In the genomic region with DNA sequence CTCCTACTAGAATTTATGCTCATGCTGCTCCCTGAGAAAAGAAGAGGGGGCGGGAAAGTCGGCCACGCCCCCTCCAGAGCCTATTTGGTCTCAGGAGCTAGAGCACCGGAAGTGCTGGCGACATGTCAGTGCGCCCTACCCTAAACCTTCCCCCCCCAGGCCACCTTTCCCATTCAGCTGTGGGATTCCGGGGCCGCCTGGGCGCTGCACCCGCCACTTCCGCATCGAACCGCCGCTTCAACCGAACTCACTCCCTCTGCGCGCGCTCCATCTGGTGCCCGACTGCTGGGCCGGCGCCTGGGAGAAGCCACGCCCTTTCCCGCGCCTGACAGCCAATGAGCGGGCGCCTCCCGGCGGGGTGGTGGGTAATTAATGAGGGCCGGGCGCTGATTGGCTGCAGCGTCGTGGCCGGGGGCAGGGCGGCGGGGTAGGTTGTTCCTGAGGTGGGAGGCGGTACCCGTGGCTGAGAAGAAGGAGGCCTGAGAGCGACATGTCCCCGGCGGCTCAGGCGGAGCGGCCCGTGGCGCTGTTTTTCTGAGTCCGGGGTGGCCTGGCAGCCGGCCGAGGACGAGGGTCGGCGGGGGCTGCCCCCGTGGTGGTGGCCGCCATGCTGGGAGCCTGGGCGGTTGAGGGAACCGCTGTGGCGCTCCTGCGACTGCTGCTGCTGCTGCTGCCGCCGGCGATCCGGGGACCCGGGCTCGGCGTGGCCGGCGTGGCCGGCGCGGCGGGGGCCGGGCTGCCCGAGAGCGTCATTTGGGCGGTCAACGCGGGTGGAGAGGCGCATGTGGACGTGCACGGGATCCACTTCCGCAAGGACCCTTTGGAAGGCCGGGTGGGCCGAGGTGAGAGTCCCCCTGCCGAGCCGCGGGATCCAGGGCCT, we compare ENCODE assay signal across 1 cellular context.
TF ChIP-seq lines count a peak whose summit lies in the region.

Gene MLEC (plus strand): TSS at position 460 of the 880 bp plus-strand sequence. CDS start 148 bp downstream, at position 608.

TF ChIP-seq in WTC11, 78 proteins besides CTCF, POLR2A, EP300 and RAD21 (continued from another document and continues in another):
- TF ChIP-seq ARID4B (CRISPR knock-in tag; IDR thresholded peaks at IDR 0.05; ENCODE audit: borderline replicate concordance) = no peak
- TF ChIP-seq, protein P1, sequence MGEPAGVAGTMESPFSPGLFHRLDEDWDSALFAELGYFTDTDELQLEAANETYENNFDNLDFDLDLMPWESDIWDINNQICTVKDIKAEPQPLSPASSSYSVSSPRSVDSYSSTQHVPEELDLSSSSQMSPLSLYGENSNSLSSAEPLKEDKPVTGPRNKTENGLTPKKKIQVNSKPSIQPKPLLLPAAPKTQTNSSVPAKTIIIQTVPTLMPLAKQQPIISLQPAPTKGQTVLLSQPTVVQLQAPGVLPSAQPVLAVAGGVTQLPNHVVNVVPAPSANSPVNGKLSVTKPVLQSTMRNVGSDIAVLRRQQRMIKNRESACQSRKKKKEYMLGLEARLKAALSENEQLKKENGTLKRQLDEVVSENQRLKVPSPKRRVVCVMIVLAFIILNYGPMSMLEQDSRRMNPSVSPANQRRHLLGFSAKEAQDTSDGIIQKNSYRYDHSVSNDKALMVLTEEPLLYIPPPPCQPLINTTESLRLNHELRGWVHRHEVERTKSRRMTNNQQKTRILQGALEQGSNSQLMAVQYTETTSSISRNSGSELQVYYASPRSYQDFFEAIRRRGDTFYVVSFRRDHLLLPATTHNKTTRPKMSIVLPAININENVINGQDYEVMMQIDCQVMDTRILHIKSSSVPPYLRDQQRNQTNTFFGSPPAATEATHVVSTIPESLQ (CRISPR knock-in tag; IDR thresholded peaks at IDR 0.05) = no peak
- TF ChIP-seq, protein P2, sequence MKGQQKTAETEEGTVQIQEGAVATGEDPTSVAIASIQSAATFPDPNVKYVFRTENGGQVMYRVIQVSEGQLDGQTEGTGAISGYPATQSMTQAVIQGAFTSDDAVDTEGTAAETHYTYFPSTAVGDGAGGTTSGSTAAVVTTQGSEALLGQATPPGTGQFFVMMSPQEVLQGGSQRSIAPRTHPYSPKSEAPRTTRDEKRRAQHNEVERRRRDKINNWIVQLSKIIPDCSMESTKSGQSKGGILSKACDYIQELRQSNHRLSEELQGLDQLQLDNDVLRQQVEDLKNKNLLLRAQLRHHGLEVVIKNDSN (CRISPR knock-in tag; IDR thresholded peaks at IDR 0.05) = no peak
- TF ChIP-seq KAT7 (CRISPR knock-in tag; IDR thresholded peaks at IDR 0.05; ENCODE audit: borderline replicate concordance) = peak; percentile 76; the same call in 1 of the 2 replicates
- no peak for TF ChIP-seq NR1H2 (CRISPR knock-in tag; IDR thresholded peaks at IDR 0.05)
- 0 out of 2 replicates have a peak, but pooled peaks have one; percentile 29 for TF ChIP-seq ELF4 (CRISPR knock-in tag; IDR thresholded peaks at IDR 0.05; ENCODE audit: low read depth)
- peak; percentile 57; the same call in 1 of the 2 replicates for TF ChIP-seq FOXK1 (CRISPR knock-in tag; IDR thresholded peaks at IDR 0.05)
- TF ChIP-seq ERG (CRISPR knock-in tag; IDR thresholded peaks at IDR 0.05) = no peak
- TF ChIP-seq ZNF671 (CRISPR knock-in tag; IDR thresholded peaks at IDR 0.05) = no peak
- 0 out of 2 replicates have a peak, but pooled peaks have one; percentile 59 for TF ChIP-seq NR3C1 (CRISPR knock-in tag; conservative IDR thresholded peaks at IDR 0.05; ENCODE audit: low read depth)
- TF ChIP-seq ZNF121 (CRISPR knock-in tag; IDR thresholded peaks at IDR 0.05) = no peak
- TF ChIP-seq, protein P3, sequence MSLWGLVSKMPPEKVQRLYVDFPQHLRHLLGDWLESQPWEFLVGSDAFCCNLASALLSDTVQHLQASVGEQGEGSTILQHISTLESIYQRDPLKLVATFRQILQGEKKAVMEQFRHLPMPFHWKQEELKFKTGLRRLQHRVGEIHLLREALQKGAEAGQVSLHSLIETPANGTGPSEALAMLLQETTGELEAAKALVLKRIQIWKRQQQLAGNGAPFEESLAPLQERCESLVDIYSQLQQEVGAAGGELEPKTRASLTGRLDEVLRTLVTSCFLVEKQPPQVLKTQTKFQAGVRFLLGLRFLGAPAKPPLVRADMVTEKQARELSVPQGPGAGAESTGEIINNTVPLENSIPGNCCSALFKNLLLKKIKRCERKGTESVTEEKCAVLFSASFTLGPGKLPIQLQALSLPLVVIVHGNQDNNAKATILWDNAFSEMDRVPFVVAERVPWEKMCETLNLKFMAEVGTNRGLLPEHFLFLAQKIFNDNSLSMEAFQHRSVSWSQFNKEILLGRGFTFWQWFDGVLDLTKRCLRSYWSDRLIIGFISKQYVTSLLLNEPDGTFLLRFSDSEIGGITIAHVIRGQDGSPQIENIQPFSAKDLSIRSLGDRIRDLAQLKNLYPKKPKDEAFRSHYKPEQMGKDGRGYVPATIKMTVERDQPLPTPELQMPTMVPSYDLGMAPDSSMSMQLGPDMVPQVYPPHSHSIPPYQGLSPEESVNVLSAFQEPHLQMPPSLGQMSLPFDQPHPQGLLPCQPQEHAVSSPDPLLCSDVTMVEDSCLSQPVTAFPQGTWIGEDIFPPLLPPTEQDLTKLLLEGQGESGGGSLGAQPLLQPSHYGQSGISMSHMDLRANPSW (CRISPR knock-in tag; conservative IDR thresholded peaks at IDR 0.05; ENCODE audit: low read depth) = no peak
- no peak for TF ChIP-seq MXD4 (CRISPR knock-in tag; IDR thresholded peaks at IDR 0.05; ENCODE audit: borderline replicate concordance)
- no peak for TF ChIP-seq FOXJ3 (CRISPR knock-in tag; IDR thresholded peaks at IDR 0.05; ENCODE audit: borderline replicate concordance)
- TF ChIP-seq EMX1 (CRISPR knock-in tag; IDR thresholded peaks at IDR 0.05) = no peak
- TF ChIP-seq CBFB (CRISPR knock-in tag; IDR thresholded peaks at IDR 0.05; ENCODE audit: low read depth) = no peak
- TF ChIP-seq E2F5 (CRISPR knock-in tag; IDR thresholded peaks at IDR 0.05) = peak; percentile 68; the same call in 1 of the 2 replicates
- TF ChIP-seq, protein P4, sequence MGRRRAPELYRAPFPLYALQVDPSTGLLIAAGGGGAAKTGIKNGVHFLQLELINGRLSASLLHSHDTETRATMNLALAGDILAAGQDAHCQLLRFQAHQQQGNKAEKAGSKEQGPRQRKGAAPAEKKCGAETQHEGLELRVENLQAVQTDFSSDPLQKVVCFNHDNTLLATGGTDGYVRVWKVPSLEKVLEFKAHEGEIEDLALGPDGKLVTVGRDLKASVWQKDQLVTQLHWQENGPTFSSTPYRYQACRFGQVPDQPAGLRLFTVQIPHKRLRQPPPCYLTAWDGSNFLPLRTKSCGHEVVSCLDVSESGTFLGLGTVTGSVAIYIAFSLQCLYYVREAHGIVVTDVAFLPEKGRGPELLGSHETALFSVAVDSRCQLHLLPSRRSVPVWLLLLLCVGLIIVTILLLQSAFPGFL (CRISPR knock-in tag; IDR thresholded peaks at IDR 0.05; ENCODE audit: borderline replicate concordance) = no peak
- TF ChIP-seq, protein P5, sequence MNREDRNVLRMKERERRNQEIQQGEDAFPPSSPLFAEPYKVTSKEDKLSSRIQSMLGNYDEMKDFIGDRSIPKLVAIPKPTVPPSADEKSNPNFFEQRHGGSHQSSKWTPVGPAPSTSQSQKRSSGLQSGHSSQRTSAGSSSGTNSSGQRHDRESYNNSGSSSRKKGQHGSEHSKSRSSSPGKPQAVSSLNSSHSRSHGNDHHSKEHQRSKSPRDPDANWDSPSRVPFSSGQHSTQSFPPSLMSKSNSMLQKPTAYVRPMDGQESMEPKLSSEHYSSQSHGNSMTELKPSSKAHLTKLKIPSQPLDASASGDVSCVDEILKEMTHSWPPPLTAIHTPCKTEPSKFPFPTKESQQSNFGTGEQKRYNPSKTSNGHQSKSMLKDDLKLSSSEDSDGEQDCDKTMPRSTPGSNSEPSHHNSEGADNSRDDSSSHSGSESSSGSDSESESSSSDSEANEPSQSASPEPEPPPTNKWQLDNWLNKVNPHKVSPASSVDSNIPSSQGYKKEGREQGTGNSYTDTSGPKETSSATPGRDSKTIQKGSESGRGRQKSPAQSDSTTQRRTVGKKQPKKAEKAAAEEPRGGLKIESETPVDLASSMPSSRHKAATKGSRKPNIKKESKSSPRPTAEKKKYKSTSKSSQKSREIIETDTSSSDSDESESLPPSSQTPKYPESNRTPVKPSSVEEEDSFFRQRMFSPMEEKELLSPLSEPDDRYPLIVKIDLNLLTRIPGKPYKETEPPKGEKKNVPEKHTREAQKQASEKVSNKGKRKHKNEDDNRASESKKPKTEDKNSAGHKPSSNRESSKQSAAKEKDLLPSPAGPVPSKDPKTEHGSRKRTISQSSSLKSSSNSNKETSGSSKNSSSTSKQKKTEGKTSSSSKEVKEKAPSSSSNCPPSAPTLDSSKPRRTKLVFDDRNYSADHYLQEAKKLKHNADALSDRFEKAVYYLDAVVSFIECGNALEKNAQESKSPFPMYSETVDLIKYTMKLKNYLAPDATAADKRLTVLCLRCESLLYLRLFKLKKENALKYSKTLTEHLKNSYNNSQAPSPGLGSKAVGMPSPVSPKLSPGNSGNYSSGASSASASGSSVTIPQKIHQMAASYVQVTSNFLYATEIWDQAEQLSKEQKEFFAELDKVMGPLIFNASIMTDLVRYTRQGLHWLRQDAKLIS (CRISPR knock-in tag; IDR thresholded peaks at IDR 0.05; ENCODE audit: borderline replicate concordance) = no peak
- TF ChIP-seq, protein P6, sequence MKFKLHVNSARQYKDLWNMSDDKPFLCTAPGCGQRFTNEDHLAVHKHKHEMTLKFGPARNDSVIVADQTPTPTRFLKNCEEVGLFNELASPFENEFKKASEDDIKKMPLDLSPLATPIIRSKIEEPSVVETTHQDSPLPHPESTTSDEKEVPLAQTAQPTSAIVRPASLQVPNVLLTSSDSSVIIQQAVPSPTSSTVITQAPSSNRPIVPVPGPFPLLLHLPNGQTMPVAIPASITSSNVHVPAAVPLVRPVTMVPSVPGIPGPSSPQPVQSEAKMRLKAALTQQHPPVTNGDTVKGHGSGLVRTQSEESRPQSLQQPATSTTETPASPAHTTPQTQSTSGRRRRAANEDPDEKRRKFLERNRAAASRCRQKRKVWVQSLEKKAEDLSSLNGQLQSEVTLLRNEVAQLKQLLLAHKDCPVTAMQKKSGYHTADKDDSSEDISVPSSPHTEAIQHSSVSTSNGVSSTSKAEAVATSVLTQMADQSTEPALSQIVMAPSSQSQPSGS (CRISPR knock-in tag; IDR thresholded peaks at IDR 0.05; ENCODE audit: borderline replicate concordance, low read depth) = no peak
